31 cellular contexts compared by ENCODE assay signal in genomic region chr11:98725471-98725870, GRCh38.
"Had no signal": no experiment of that assay in that cellular context is flagged by ENCODE, and none has a peak within 500 bp of the region (broad histone marks: within the 10 kb centered on the region; RNA-seq: fewer than 3 reads in every experiment).

No MANE protein-coding gene starts in this region.

- H3K27ac ChIP-seq: adrenal gland, body of pancreas, brain microvascular endothelial cell, breast epithelium, VCaP had no signal

- H3K27me3 ChIP-seq: adrenal gland, body of pancreas, brain microvascular endothelial cell, breast epithelium had no signal

- H3K4me1 ChIP-seq: adrenal gland, body of pancreas, breast epithelium had no signal

- ATAC-seq: activated CD8-positive, alpha-beta T cell treated with anti-CD3 and anti-CD28 coated beads for 36 hours; activated naive CD4-positive, alpha-beta T cell treated with anti-CD3 and anti-CD28 coated beads, Interleukin-2, amount 50 U/mL, for 72 hours; activated T-cell treated with anti-CD3 and anti-CD28 coated beads, Interleukin-2, amount 50 U/mL, for 4 hours; activated T-cell treated with anti-CD3 and anti-CD28 coated beads, Interleukin-2, amount 50 U/mL, for 72 hours; activated T-helper 17 cell treated with anti-CD3 and anti-CD28 coated beads, Interleukin-2, amount 50 U/mL, for 72 hours; body of pancreas had no signal

- H3K36me3 ChIP-seq: adrenal gland, brain microvascular endothelial cell, breast epithelium had no signal

- DNase-seq: activated B cell treated with CpG ODN at 0.5 μM for 24 hours; activated CD4-positive, alpha-beta memory T cell treated with anti-CD3 and anti-CD28 coated beads for 36 hours; activated CD4-positive, alpha-beta T cell treated with anti-CD3 and anti-CD28 coated beads for 4 hours; activated CD4-positive, alpha-beta T cell treated with anti-CD3 and anti-CD28 coated beads, Interleukin-2, amount 10 ng/mL, durations not matched to agents 24 days and 14 days; activated CD4-positive, alpha-beta T cell treated with anti-CD3 and anti-CD28 coated beads, Interleukin-2, amount 50 U/mL, for 1 hour; activated CD4-positive, alpha-beta T cell treated with anti-CD3 and anti-CD28 coated beads, Interleukin-2, amount 50 U/mL, for 4 hours; activated CD4-positive, CD25-positive, alpha-beta regulatory T cell treated with anti-CD3 and anti-CD28 coated beads, Interleukin-2, amount 50 U/mL, for 72 hours; activated CD8-positive, alpha-beta memory T cell treated with anti-CD3 and anti-CD28 coated beads, Interleukin-2, amount 50 U/mL, for 4 hours; activated CD8-positive, alpha-beta T cell treated with anti-CD3 and anti-CD28 coated beads for 36 hours; activated effector memory CD4-positive, alpha-beta T cell treated with anti-CD3 and anti-CD28 coated beads, Interleukin-2, amount 50 U/mL, for 16 hours; activated gamma-delta T cell treated with Interleukin-2 at 50 U/mL for 16 hours; activated naive CD4-positive, alpha-beta T cell; activated naive CD4-positive, alpha-beta T cell treated with anti-CD3 and anti-CD28 coated beads for 36 hours; activated naive CD4-positive, alpha-beta T cell treated with anti-CD3 and anti-CD28 coated beads, Interleukin-2, amount 50 U/mL, for 16 hours; activated naive CD8-positive, alpha-beta T cell treated with anti-CD3 and anti-CD28 coated beads for 36 hours; activated T-cell treated with anti-CD3 and anti-CD28 coated beads for 4 hours; activated T-cell treated with anti-CD3 and anti-CD28 coated beads, Interleukin-2, amount 50 U/mL, for 1 hour; activated T-cell treated with anti-CD3 and anti-CD28 coated beads, Interleukin-2, amount 50 U/mL, for 4 hours; activated T-cell treated with anti-CD3 and anti-CD28 coated beads, Interleukin-2, amount 50 U/mL, for 72 hours; adrenal gland; amniotic stem cell; aorta; body of pancreas; brain microvascular endothelial cell; central memory CD4-positive, alpha-beta T cell; T-helper 2 cell; T-helper 9 cell had no signal

- H3K9me3 ChIP-seq: adrenal gland, body of pancreas, breast epithelium had no signal

- H3K4me3 ChIP-seq: adrenal gland, body of pancreas, breast epithelium had no signal
